ENCODE assay signal across 12 cellular contexts in the genomic region with DNA sequence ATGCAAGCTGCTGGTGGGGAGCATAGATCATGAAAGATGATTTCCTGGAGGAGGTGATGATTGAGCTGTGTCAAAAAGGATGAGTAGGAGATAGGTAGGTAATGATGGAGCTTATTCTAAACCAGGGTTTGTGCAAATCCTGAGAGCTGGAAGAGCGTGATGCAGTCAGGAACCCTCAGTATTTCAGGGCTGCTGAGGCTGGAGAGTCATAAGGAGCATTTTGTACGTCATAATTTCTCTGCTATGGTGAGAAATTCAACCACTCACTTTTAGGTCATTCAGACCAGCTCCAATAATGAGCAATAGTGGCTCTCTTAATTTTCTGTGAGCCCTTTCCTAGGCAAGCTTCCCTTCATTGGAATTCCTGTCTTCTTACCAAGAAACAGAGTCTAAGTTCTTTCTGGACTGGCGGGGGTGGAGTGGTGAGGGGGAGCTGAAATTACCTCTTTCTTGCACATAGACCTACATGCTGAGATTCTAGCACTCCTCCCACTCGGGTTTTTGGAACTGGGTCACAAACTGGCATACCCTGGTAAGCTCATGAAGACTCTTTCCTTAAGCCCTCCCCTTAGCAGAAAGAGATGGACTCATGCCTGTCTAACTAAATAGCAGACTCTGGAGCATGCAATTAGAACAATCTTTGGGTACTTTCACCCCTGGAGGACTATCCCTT.
DNase-seq lines count a peak whose midpoint lies in the region; ATAC-seq lines count a peak whose summit lies in the region.
"Had no signal": no experiment of that assay in that cellular context is flagged by ENCODE, and none has a peak within 500 bp of the region (broad histone marks: within the 10 kb centered on the region; RNA-seq: fewer than 3 reads in every experiment).

No MANE protein-coding gene starts in this region.

- no peaks in the 10 kb centered on the region for H3K9me3 Mint-ChIP-seq in activated naive CD4-positive, alpha-beta T cell treated with anti-CD3 and anti-CD28 coated beads, Interleukin-2, amount 50 U/mL, for 72 hours
- no peaks in the 10 kb centered on the region for H3K9me3 Mint-ChIP-seq in activated T-helper 17 cell treated with anti-CD3 and anti-CD28 coated beads, Interleukin-2, amount 50 U/mL, for 72 hours
- H3K9me3 Mint-ChIP-seq: GM23338 had no signal

- H3K27me3 Mint-ChIP-seq in activated T-helper 17 cell treated with anti-CD3 and anti-CD28 coated beads, Interleukin-2, amount 50 U/mL, for 72 hours: no peaks in the 10 kb centered on the region

- peak; percentile 7 to 53 for ATAC-seq in activated naive CD4-positive, alpha-beta T cell treated with anti-CD3 and anti-CD28 coated beads, Interleukin-2, amount 50 U/mL, for 72 hours
- peak; percentile 19 for ATAC-seq in HG02852 (IDR thresholded peaks at IDR 0.05; ENCODE audit: unreplicated experiment)
- peak; percentile 73 for ATAC-seq in activated T-helper 17 cell treated with anti-CD3 and anti-CD28 coated beads, Interleukin-2, amount 50 U/mL, for 72 hours (replicated peaks)
- ATAC-seq: GM23338, left lung had no signal

- H3K36me3 Mint-ChIP-seq in activated naive CD4-positive, alpha-beta T cell treated with anti-CD3 and anti-CD28 coated beads, Interleukin-2, amount 50 U/mL, for 72 hours: no peaks in the 10 kb centered on the region
- no peaks in the 10 kb centered on the region for H3K36me3 Mint-ChIP-seq in activated T-helper 17 cell treated with anti-CD3 and anti-CD28 coated beads, Interleukin-2, amount 50 U/mL, for 72 hours (ENCODE audit: low read depth)

- H3K4me1 Mint-ChIP-seq in activated T-helper 17 cell treated with anti-CD3 and anti-CD28 coated beads, Interleukin-2, amount 50 U/mL, for 72 hours: peaks cover 23% of the 10 kb centered on the region

- peak overlapping the region; percentile 0 for H3K4me3 Mint-ChIP-seq in activated T-helper 17 cell treated with anti-CD3 and anti-CD28 coated beads, Interleukin-2, amount 50 U/mL, for 72 hours
- H3K4me3 Mint-ChIP-seq: GM23338 had no signal

- no peak for DNase-seq in activated naive CD4-positive, alpha-beta T cell treated with anti-CD3 and anti-CD28 coated beads, Interleukin-2, amount 50 U/mL, for 72 hours (ENCODE audit: low spot score in 2 of 2)
- no peak for DNase-seq in activated naive CD4-positive, alpha-beta T cell (lab: John Stamatoyannopoulos, UW)
- DNase-seq in superior temporal gyrus (ENCODE audit: extremely low spot score) (peak; percentile 62), NCI-H2171 treated with DMSO at 0.1 percent for 48 hours (lab: John Stamatoyannopoulos, UW) (no peak), NCI-H2196 (lab: John Stamatoyannopoulos, UW; ENCODE audit: unreplicated experiment) (no peak), GM03348 (ENCODE audit: low spot score) (no peak)
- DNase-seq: activated CD8-positive, alpha-beta memory T cell treated with anti-CD3 and anti-CD28 coated beads, Interleukin-2, amount 50 U/mL, for 48 hours; left lung; NCI-H2081 treated with DMSO at 0.1 percent for 48 hours had no signal

- H3K27ac Mint-ChIP-seq in activated naive CD4-positive, alpha-beta T cell treated with anti-CD3 and anti-CD28 coated beads, Interleukin-2, amount 50 U/mL, for 72 hours: no peak overlapping the region
- H3K27ac Mint-ChIP-seq in activated T-helper 17 cell treated with anti-CD3 and anti-CD28 coated beads, Interleukin-2, amount 50 U/mL, for 72 hours: peak overlapping the region; percentile 68
- H3K27ac Mint-ChIP-seq: GM23338 had no signal

Comparison
In these comparisons a context has a peak if more than half of its experiments do, and no peak if none do; other contexts are left out.
1. ATAC-seq: peak in every context shown above with its lines; median percentile 73 in activated T-helper 17 cell treated with anti-CD3 and anti-CD28 coated beads, Interleukin-2, amount 50 U/mL, for 72 hours; 30 in activated naive CD4-positive, alpha-beta T cell treated with anti-CD3 and anti-CD28 coated beads, Interleukin-2, amount 50 U/mL, for 72 hours; 19 in HG02852.